In the genomic region with DNA sequence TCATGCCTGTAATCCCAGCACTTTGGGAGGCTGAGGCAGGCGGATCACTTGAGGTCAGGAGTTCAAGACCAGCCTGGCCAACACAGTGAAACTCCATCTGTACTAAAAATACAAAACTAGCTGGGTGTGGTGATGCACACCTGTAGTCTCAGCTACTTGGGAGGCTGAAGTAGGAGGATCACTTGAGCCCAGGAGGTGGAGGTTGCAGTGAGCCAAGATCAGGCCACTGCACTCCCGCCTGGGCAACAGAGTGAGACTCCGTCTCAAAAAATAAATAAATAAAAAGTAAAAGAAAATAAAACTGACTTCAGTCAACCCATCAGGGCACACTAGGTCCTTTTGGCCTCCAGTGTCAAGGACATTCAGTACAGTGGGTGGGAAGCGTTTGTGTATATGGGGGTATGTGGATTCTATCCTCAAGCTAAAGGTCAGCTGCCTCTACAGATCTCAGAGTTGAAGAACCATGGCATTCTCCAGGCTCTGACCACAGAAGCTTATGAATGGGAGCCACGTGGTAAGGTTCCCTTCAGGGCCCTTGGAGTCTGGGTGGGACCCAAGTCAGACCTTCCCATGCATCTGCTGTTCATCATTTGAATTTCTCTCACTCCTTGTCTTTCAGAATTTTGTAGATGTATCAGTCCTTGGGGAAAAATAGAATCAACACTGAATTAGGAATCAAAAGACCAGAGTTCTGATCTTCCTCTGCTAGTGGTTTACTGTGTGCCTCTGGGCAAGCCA, we compare ENCODE assay signal across 5 cellular contexts. TPM values are rescaled to one million over a fixed set of nuclear protein-coding genes. Genes with fewer than 3 reads are reported as not detected.
"Had no signal": no experiment of that assay in that cellular context is flagged by ENCODE, and none has a peak within 500 bp of the region (broad histone marks: within the 10 kb centered on the region; RNA-seq: fewer than 3 reads in every experiment).

No MANE protein-coding gene starts in this region.

RNA-seq across cellular contexts. Expression of a gene that starts 55.7 kb away (rescaled TPM):
- total RNA-seq: GM23248, GM23338, H1, H4, H7 had no signal
